ENCODE assay signal across 9 cellular contexts in the genomic region with DNA sequence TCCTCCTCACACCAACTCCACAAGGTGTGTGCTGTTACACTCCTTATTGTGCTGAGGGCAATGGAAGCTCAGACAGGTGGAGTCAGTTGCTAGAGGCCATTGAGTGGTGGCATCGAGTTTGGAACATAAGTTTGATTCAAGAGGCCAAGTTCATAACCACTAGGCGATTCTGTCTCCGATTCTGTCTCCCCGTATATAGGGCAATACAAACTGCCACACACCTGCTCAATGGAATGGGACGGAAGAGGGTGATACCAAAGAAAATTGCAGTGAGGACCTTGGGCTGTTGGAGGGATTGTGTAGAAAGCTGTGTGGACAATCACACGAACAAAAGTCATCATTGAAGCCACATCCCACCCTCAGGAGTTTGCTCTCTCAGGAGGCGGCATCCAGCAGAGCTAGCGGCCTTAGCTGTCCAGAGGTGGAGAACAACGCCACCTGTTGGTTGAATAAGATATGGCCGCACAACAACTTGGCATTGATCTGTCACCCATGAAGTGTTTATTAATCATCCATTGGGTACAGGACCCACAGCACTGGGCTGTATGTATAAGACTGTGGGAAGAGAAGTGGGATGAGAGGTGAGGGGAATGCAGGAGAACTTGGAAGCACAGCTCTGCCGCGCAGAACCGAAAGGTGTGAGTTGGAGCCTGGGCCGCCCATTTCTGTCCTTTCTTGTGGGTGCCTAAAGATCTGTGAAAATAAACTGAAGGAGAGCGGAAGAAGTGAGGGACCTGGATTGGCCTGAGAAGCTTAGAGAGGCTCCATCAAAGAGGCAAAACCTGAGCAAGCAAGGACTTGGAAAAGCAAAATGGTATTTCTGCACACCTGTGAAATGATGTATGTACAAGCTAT. TPM values are rescaled to one million over a fixed set of nuclear protein-coding genes. Genes with fewer than 3 reads are reported as not detected.
DNase-seq lines count a peak whose midpoint lies in the region; ATAC-seq and TF ChIP-seq lines count a peak whose summit lies in the region.
"Had no signal": no experiment of that assay in that cellular context is flagged by ENCODE, and none has a peak within 500 bp of the region (broad histone marks: within the 10 kb centered on the region; RNA-seq: fewer than 3 reads in every experiment).

No MANE protein-coding gene starts in this region.

- no peaks in the 10 kb centered on the region for H3K9me3 Mint-ChIP-seq in activated T-cell treated with anti-CD3 and anti-CD28 coated beads, Interleukin-2, amount 50 U/mL, for 4 hours

- H3K4me1 ChIP-seq in OCI-LY3 (ENCODE audit: low read length) (peaks cover 1% of the 10 kb centered on the region), upper lobe of right lung (no peaks in the 10 kb centered on the region)

- no peak overlapping the region for H3K4me2 ChIP-seq in OCI-LY3 (ENCODE audit: low read length)

- H3K9me3 ChIP-seq in OCI-LY3 (ENCODE audit: insufficient read depth, low read length) (no peaks in the 10 kb centered on the region), upper lobe of right lung (no peaks in the 10 kb centered on the region)

- H3K36me3 ChIP-seq in OCI-LY3 (replicated peaks; ENCODE audit: low read depth, low read length): no peaks in the 10 kb centered on the region
- H3K36me3 ChIP-seq in upper lobe of right lung: no peaks in the 10 kb centered on the region

- H3K4me3 ChIP-seq in OCI-LY3 (ENCODE audit: low read length) (no peak overlapping the region), upper lobe of right lung (no peak overlapping the region)

- H3K4me1 Mint-ChIP-seq in activated T-cell treated with anti-CD3 and anti-CD28 coated beads, Interleukin-2, amount 50 U/mL, for 4 hours (ENCODE audit: low read depth): no peaks in the 10 kb centered on the region

- peak; percentile 68 for TF ChIP-seq CTCF in OCI-LY3 (IDR thresholded peaks at IDR 0.05; ENCODE audit: low read depth, low read length)
- no peak for TF ChIP-seq CTCF in omental fat pad (IDR thresholded peaks at IDR 0.05)
- TF ChIP-seq CTCF in upper lobe of right lung (IDR thresholded peaks at IDR 0.05): peak; percentile 86

- H3K4me3 Mint-ChIP-seq in activated T-cell treated with anti-CD3 and anti-CD28 coated beads, Interleukin-2, amount 50 U/mL, for 4 hours: no peak overlapping the region

- peaks cover 54% of the 10 kb centered on the region for H3K27me3 Mint-ChIP-seq in activated T-cell treated with anti-CD3 and anti-CD28 coated beads, Interleukin-2, amount 50 U/mL, for 4 hours (ENCODE audit: low read depth)

- H3K36me3 Mint-ChIP-seq in activated T-cell treated with anti-CD3 and anti-CD28 coated beads, Interleukin-2, amount 50 U/mL, for 4 hours (ENCODE audit: insufficient read depth): no peaks in the 10 kb centered on the region

- intact Hi-C loops in upper lobe of right lung (cut with DNase I): loop anchor here (5.0 kb wide), 1 partner anchor 90 kb away; no protein-coding TSS in a partner anchor

- DNase-seq in AG08395 (ENCODE audit: low spot score) (peak; percentile 84), HS-27A (ENCODE audit: low read depth) (peak; percentile 27), fibroblast of the conjunctiva (ENCODE audit: low read depth) (peak; percentile 60), omental fat pad (ENCODE audit: low spot score) (peak; percentile 42), upper lobe of right lung (no peak)
- DNase-seq in activated T-cell treated with anti-CD3 and anti-CD28 coated beads, Interleukin-2, amount 50 U/mL, for 4 hours: peak; percentile 32

- H2AFZ ChIP-seq in OCI-LY3 (ENCODE audit: low read depth, low read length): no peak overlapping the region

- no peaks in the 10 kb centered on the region for H4K20me1 ChIP-seq in OCI-LY3 (ENCODE audit: insufficient read depth, low read length)

- H3K79me2 ChIP-seq in OCI-LY3 (ENCODE audit: low read length): no peaks in the 10 kb centered on the region

- H3K27ac ChIP-seq in OCI-LY3 (ENCODE audit: low read length): no peak overlapping the region
- no peak overlapping the region for H3K27ac ChIP-seq in upper lobe of right lung

- no peak overlapping the region for H3K9ac ChIP-seq in OCI-LY3 (ENCODE audit: low read length)

- H3K27me3 ChIP-seq in OCI-LY3 (ENCODE audit: low read depth, low read length): peaks cover 31% of the 10 kb centered on the region
- peaks cover 52% of the 10 kb centered on the region for H3K27me3 ChIP-seq in upper lobe of right lung

- ATAC-seq in GM18517 (IDR thresholded peaks at IDR 0.05; ENCODE audit: unreplicated experiment): peak; percentile 57
- ATAC-seq in activated T-cell treated with anti-CD3 and anti-CD28 coated beads, Interleukin-2, amount 50 U/mL, for 4 hours: peak in 1 of 2 donors; percentile 69
- peak; percentile 70 for ATAC-seq in omental fat pad (ENCODE audit: low FRiP score)
- ATAC-seq in upper lobe of right lung: peak; percentile 88

RNA-seq across cellular contexts. Expression of gene NEUROG1, which starts 16.1 kb away (rescaled TPM):
- total RNA-seq in activated T-cell treated with anti-CD3 and anti-CD28 coated beads, Interleukin-2, amount 50 U/mL, for 4 hours: not detected
- total RNA-seq in omental fat pad (not detected), upper lobe of right lung (not detected)
- total RNA-seq: skeletal muscle tissue had no signal

RNA-seq across cellular contexts. Expression of gene CXCL14, which starts 27.0 kb away (rescaled TPM):
- total RNA-seq in activated T-cell treated with anti-CD3 and anti-CD28 coated beads, Interleukin-2, amount 50 U/mL, for 4 hours: not detected
- total RNA-seq in omental fat pad (100 to 1,000 TPM in 1 of 4 donors, 10 to 100 TPM in 3; 22.2 to 195 (median 32.1) TPM), upper lobe of right lung (0.38 TPM)

Comparison
In these comparisons a context has a peak if more than half of its experiments do, and no peak if none do; other contexts are left out.
1. CTCF ChIP-seq: peak in OCI-LY3 (single experiment) and upper lobe of right lung (single experiment); none in omental fat pad (0 of 3).
2. RNA of gene CXCL14, which starts 27.0 kb away (total RNA-seq): 22.2 to 195 TPM in omental fat pad; 0.38 TPM in upper lobe of right lung (single experiment) and not detected in activated T-cell treated with anti-CD3 and anti-CD28 coated beads, Interleukin-2, amount 50 U/mL, for 4 hours; every median in the first group is over 10 times any median in the second.